ENCODE assay signal across 2 cellular contexts in genomic region chr1:170854677-170855076, GRCh38.
TF ChIP-seq lines count a peak whose summit lies in the region.

No MANE protein-coding gene starts in this region.

TF ChIP-seq in SK-N-SH, 30 proteins besides CTCF, POLR2A, EP300 and RAD21 (continued from another document):
- TF ChIP-seq ZBTB33 (IDR thresholded peaks at IDR 0.05; ENCODE audit: borderline replicate concordance, low read depth) (no peak), NFIC (IDR thresholded peaks at IDR 0.05; ENCODE audit: borderline replicate concordance) (no peak), TEAD4 (IDR thresholded peaks at IDR 0.05; ENCODE audit: borderline replicate concordance, insufficient read depth) (no peak), USF2 (IDR thresholded peaks at IDR 0.05; ENCODE audit: borderline replicate concordance, low read depth, low read length) (no peak), JUND (IDR thresholded peaks at IDR 0.05) (no peak), MEF2A (IDR thresholded peaks at IDR 0.05; ENCODE audit: borderline replicate concordance, low read depth) (no peak), EZH2phosphoT487 (IDR thresholded peaks at IDR 0.05; ENCODE audit: borderline replicate concordance, low read depth) (no peak), GATA2 (CRISPR knock-in tag; IDR thresholded peaks at IDR 0.05) (no peak), RXRA (IDR thresholded peaks at IDR 0.05; ENCODE audit: borderline replicate concordance, low read depth) (no peak)
- TF ChIP-seq, protein P1, sequence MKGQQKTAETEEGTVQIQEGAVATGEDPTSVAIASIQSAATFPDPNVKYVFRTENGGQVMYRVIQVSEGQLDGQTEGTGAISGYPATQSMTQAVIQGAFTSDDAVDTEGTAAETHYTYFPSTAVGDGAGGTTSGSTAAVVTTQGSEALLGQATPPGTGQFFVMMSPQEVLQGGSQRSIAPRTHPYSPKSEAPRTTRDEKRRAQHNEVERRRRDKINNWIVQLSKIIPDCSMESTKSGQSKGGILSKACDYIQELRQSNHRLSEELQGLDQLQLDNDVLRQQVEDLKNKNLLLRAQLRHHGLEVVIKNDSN (IDR thresholded peaks at IDR 0.05; ENCODE audit: borderline replicate concordance, low read depth), result no peak

TF ChIP-seq in SK-N-SH treated with all-trans-retinoic acid at 6 μM for 48 hours, 23 proteins besides CTCF, POLR2A, EP300 and RAD21 (continued from another document):
- TF ChIP-seq, protein P2, sequence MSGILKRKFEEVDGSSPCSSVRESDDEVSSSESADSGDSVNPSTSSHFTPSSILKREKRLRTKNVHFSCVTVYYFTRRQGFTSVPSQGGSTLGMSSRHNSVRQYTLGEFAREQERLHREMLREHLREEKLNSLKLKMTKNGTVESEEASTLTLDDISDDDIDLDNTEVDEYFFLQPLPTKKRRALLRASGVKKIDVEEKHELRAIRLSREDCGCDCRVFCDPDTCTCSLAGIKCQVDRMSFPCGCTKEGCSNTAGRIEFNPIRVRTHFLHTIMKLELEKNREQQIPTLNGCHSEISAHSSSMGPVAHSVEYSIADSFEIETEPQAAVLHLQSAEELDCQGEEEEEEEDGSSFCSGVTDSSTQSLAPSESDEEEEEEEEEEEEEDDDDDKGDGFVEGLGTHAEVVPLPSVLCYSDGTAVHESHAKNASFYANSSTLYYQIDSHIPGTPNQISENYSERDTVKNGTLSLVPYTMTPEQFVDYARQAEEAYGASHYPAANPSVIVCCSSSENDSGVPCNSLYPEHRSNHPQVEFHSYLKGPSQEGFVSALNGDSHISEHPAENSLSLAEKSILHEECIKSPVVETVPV (CRISPR knock-in tag; IDR thresholded peaks at IDR 0.05), result no peak
- TF ChIP-seq OSR1 (CRISPR knock-in tag; IDR thresholded peaks at IDR 0.05) (no peak), CSDC2 (CRISPR knock-in tag; IDR thresholded peaks at IDR 0.05) (no peak)
